Comparison of ENCODE assay signal across 8 cellular contexts in genomic region chr19:8334458-8335342, GRCh38. TPM values are rescaled to one million over a fixed set of nuclear protein-coding genes. Genes with fewer than 3 reads are reported as not detected.
A peak's percentile ranks its signal among the peaks of the same experiment; 100 is the strongest.
DNase-seq lines count a peak whose midpoint lies in the region; ATAC-seq, FAIRE-seq and TF ChIP-seq lines count a peak whose summit lies in the region.

No MANE protein-coding gene starts in this region.

- peaks cover 0 to 10% (median 5%) of the 10 kb centered on the region in 4 donors for H3K4me1 Mint-ChIP-seq in naive thymus-derived CD8-positive, alpha-beta T cell

- no peaks in the 10 kb centered on the region for H3K9me3 ChIP-seq in endothelial cell of umbilical vein (replicated peaks; ENCODE audit: control insufficient read depth, insufficient read depth, low read length)

- peaks cover 3 to 18% of the 10 kb centered on the region in 2 experiments for H3K36me3 ChIP-seq in endothelial cell of umbilical vein (ENCODE audit: control insufficient read depth in 2 of 2, extremely low read depth in 1 of 2, insufficient read depth in 2 of 2, low read length in 2 of 2)

- no peaks in the 10 kb centered on the region for H3K9me3 Mint-ChIP-seq in naive thymus-derived CD8-positive, alpha-beta T cell

- TF ChIP-seq CTCF in endothelial cell of umbilical vein (IDR thresholded peaks at IDR 0.05; ENCODE audit: extremely low read depth in 1 of 2, insufficient read depth in 1 of 2, low read depth in 1 of 2, low read length in 2 of 2), result no peak

- POLR2A ChIA-PET in endothelial cell of umbilical vein (lab: Charles Lee), result interaction anchor here (1.3 kb wide), 1 partner anchor 14 kb away, joined by 3 read pairs; the partner anchor contains the start of genes NDUFA7 and RPS28
- POLR2A ChIA-PET in naive thymus-derived CD8-positive, alpha-beta T cell (lab: Charles Lee), result interaction anchor here (0.5 to 1.9 kb wide), 3 partner anchors 13 to 249 kb away, joined by 3 to 11 read pairs (median 5); partner anchors contain the start of genes NDUFA7 and RPS28

- DNase-seq in EH (ENCODE audit: low read depth) (peak; percentile 48), HK-2 (ENCODE audit: unreplicated experiment) (peak; percentile 62), SHP77 treated with DMSO at 0.1 percent for 48 hours (lab: John Stamatoyannopoulos, UW) (peak; percentile 44), endothelial cell of umbilical vein (ENCODE audit: low read depth, low spot score) (peak; percentile 60), middle frontal gyrus (ENCODE audit: extremely low spot score, low spot score) (no peak), activated gamma-delta T cell (lab: John Stamatoyannopoulos, UW) (no peak)
- peak in 1 of 10 donors; percentile 55 for DNase-seq in naive thymus-derived CD8-positive, alpha-beta T cell

- H3K79me2 ChIP-seq in endothelial cell of umbilical vein (ENCODE audit: control insufficient read depth, insufficient read depth, low read length), result no peaks in the 10 kb centered on the region

- H3K36me3 Mint-ChIP-seq in naive thymus-derived CD8-positive, alpha-beta T cell, result peaks cover 0 to 3% (median under 1%) of the 10 kb centered on the region in 3 donors

- H3K4me3 Mint-ChIP-seq in naive thymus-derived CD8-positive, alpha-beta T cell, result peak overlapping the region in 3 of 10 donors; percentile 27 to 56 (median 29)

- peak overlapping the region; percentile 49 for H3K4me2 ChIP-seq in endothelial cell of umbilical vein (ENCODE audit: insufficient read depth, low read length)

- no peak overlapping the region for H3K9ac ChIP-seq in endothelial cell of umbilical vein (replicated peaks; ENCODE audit: extremely low read depth, insufficient read depth, low read length)

- BruUV-seq in endothelial cell of umbilical vein (replicated peaks; lab: Mats Ljungman, UMichigan), result no TSS peak

- peak overlapping the region in 1 of 3 experiments; percentile 45 for H3K4me3 ChIP-seq in endothelial cell of umbilical vein (replicated peaks in 1 of 3; ENCODE audit: insufficient read depth in 1 of 3, low read depth in 1 of 3, low read length in 3 of 3)

- dilution Hi-C loops in endothelial cell of umbilical vein (cut with MboI; ENCODE audit: extremely low pct_ligation_motif_present, low sequenced_read_pairs), result no loop called here

- CTCF ChIA-PET in endothelial cell of umbilical vein (lab: Charles Lee), result interaction anchor here (0.9 to 1.6 kb wide), 4 partner anchors 11 to 23 kb away, joined by 3 to 5 read pairs (median 4); no protein-coding TSS in a partner anchor

- H3K27me3 Mint-ChIP-seq in naive thymus-derived CD8-positive, alpha-beta T cell, result peaks cover 9 to 34% (median 19%) of the 10 kb centered on the region in 5 donors

- peaks cover 5% of the 10 kb centered on the region for H3K4me1 ChIP-seq in endothelial cell of umbilical vein (ENCODE audit: control insufficient read depth, extremely low read depth, insufficient read depth, low read length)

- intact Hi-C loops in endothelial cell of umbilical vein (cut with micrococcal nuclease), result no loop called here

- H2AFZ ChIP-seq in endothelial cell of umbilical vein (ENCODE audit: low read depth, low read length), result peak overlapping the region; percentile 58

- no peak overlapping the region for H3K27ac ChIP-seq in endothelial cell of umbilical vein (ENCODE audit: insufficient read depth, low read depth, low read length)

- ATAC-seq in naive thymus-derived CD8-positive, alpha-beta T cell, result peak; percentile 41 to 49
- no peak for ATAC-seq in HG03469 (IDR thresholded peaks at IDR 0.05; ENCODE audit: unreplicated experiment)

- H4K20me1 ChIP-seq in endothelial cell of umbilical vein (replicated peaks; ENCODE audit: control insufficient read depth, extremely low read depth, insufficient read depth, low read length), result no peaks in the 10 kb centered on the region

- no peak overlapping the region for H3K27ac Mint-ChIP-seq in naive thymus-derived CD8-positive, alpha-beta T cell

- TF ChIP-seq POLR2A in endothelial cell of umbilical vein (IDR thresholded peaks at IDR 0.05; ENCODE audit: low read depth, low read length), result no peak

- FAIRE-seq in endothelial cell of umbilical vein (lab: Jason Lieb, UNC), result peak; percentile 59

- no peaks in the 10 kb centered on the region for H3K27me3 ChIP-seq in endothelial cell of umbilical vein (ENCODE audit: control insufficient read depth in 2 of 2, insufficient read depth in 2 of 2, low read length in 2 of 2)

- H3K9me1 ChIP-seq in endothelial cell of umbilical vein (replicated peaks; ENCODE audit: control insufficient read depth, extremely low read depth, insufficient read depth, low read length), result no peaks in the 10 kb centered on the region

TF ChIP-seq in endothelial cell of umbilical vein, 7 proteins besides CTCF, POLR2A, EP300 and RAD21:
- TF ChIP-seq GATA2 (IDR thresholded peaks at IDR 0.05; ENCODE audit: insufficient read depth, insufficient read length, low read depth, low read length), result no peak
- TF ChIP-seq POLR2AphosphoS5 (IDR thresholded peaks at IDR 0.05; ENCODE audit: insufficient read depth, low read depth, low read length), result peak; percentile 47
TF ChIP-seq in endothelial cell of umbilical vein: peak in this region for 1.

RNA-seq across cellular contexts. Expression of gene KANK3, which starts 8.4 kb away (rescaled TPM):
- 26.3 and 30.0 TPM in 2 replicates for total RNA-seq in endothelial cell of umbilical vein
- polyA plus RNA-seq in endothelial cell of umbilical vein, result 22.1 and 25.0 TPM in 2 replicates
- 10.9 and 14.4 TPM in 2 replicates for polyA plus RNA-seq in endothelial cell of umbilical vein (2011; cell fraction: cytosol; rRNA removed)
- polyA plus RNA-seq in endothelial cell of umbilical vein (2011; cell fraction: nucleus; rRNA removed), result 47.3 and 47.4 TPM in 2 replicates
- polyA plus RNA-seq in endothelial cell of umbilical vein (2012), result 6.1 and 11.4 TPM in 2 replicates
- polyA minus RNA-seq in endothelial cell of umbilical vein, result 8.3 and 8.7 TPM in 2 replicates
- polyA minus RNA-seq in endothelial cell of umbilical vein (2011; cell fraction: cytosol; rRNA and poly(A)+ RNA removed), result not detected
- polyA minus RNA-seq in endothelial cell of umbilical vein (2011; cell fraction: nucleus; rRNA and poly(A)+ RNA removed), result 6.3 and 14.1 TPM in 2 replicates
- total RNA-seq in naive thymus-derived CD8-positive, alpha-beta T cell, result 1 to 10 TPM; 1.4 to 3.3 TPM
- 1 to 10 TPM in 2 of 3 donors, under 1 TPM in 1; 0.82 to 2.3 (median 1.5) TPM for polyA plus RNA-seq in naive thymus-derived CD8-positive, alpha-beta T cell

RNA-seq across cellular contexts. Expression of gene RPS28, which starts 13.4 kb away (rescaled TPM):
- 1,555 and 1,664 TPM in 2 replicates for total RNA-seq in endothelial cell of umbilical vein
- polyA plus RNA-seq in endothelial cell of umbilical vein, result 865 and 990 TPM in 2 replicates
- 799 and 842 TPM in 2 replicates for polyA plus RNA-seq in endothelial cell of umbilical vein (2011; cell fraction: cytosol; rRNA removed)
- 200 and 336 TPM in 2 replicates for polyA plus RNA-seq in endothelial cell of umbilical vein (2011; cell fraction: nucleus; rRNA removed)
- 2,106 and 2,592 TPM in 2 replicates for polyA plus RNA-seq in endothelial cell of umbilical vein (2012)
- 420 and 491 TPM in 2 replicates for polyA minus RNA-seq in endothelial cell of umbilical vein
- 322 TPM for polyA minus RNA-seq in endothelial cell of umbilical vein (2011; cell fraction: cytosol; rRNA and poly(A)+ RNA removed)
- polyA minus RNA-seq in endothelial cell of umbilical vein (2011; cell fraction: nucleus; rRNA and poly(A)+ RNA removed), result 48.7 and 96.3 TPM in 2 replicates
- 1,000 to 10,000 TPM; 3,024 to 3,108 TPM for total RNA-seq in naive thymus-derived CD8-positive, alpha-beta T cell
- polyA plus RNA-seq in naive thymus-derived CD8-positive, alpha-beta T cell, result 1,000 to 10,000 TPM; 3,764 to 4,165 (median 4,042) TPM

RNA-seq across cellular contexts. Expression of gene NDUFA7, which starts 13.5 kb away (rescaled TPM):
- total RNA-seq in endothelial cell of umbilical vein, result 60.2 and 62.0 TPM in 2 replicates
- polyA plus RNA-seq in endothelial cell of umbilical vein, result 169 and 196 TPM in 2 replicates
- 60.1 and 63.3 TPM in 2 replicates for polyA plus RNA-seq in endothelial cell of umbilical vein (2011; cell fraction: cytosol; rRNA removed)
- 27.0 and 32.6 TPM in 2 replicates for polyA plus RNA-seq in endothelial cell of umbilical vein (2011; cell fraction: nucleus; rRNA removed)
- polyA plus RNA-seq in endothelial cell of umbilical vein (2012), result 74.3 and 105 TPM in 2 replicates
- polyA minus RNA-seq in endothelial cell of umbilical vein, result 54.9 and 60.2 TPM in 2 replicates
- polyA minus RNA-seq in endothelial cell of umbilical vein (2011; cell fraction: cytosol; rRNA and poly(A)+ RNA removed), result 60.9 TPM
- polyA minus RNA-seq in endothelial cell of umbilical vein (2011; cell fraction: nucleus; rRNA and poly(A)+ RNA removed), result 17.9 and 21.0 TPM in 2 replicates
- 10 to 100 TPM; 28.5 to 35.3 TPM for total RNA-seq in naive thymus-derived CD8-positive, alpha-beta T cell
- 100 to 1,000 TPM; 117 to 136 (median 135) TPM for polyA plus RNA-seq in naive thymus-derived CD8-positive, alpha-beta T cell

RNA-seq across cellular contexts. Expression of gene CD320, which starts 26.5 kb away (rescaled TPM):
- total RNA-seq in endothelial cell of umbilical vein, result 84.9 and 86.7 TPM in 2 replicates
- 190 and 255 TPM in 2 replicates for polyA plus RNA-seq in endothelial cell of umbilical vein
- polyA plus RNA-seq in endothelial cell of umbilical vein (2011; cell fraction: cytosol; rRNA removed), result 119 and 129 TPM in 2 replicates
- polyA plus RNA-seq in endothelial cell of umbilical vein (2011; cell fraction: nucleus; rRNA removed), result 45.1 and 52.5 TPM in 2 replicates
- 52.9 and 57.1 TPM in 2 replicates for polyA plus RNA-seq in endothelial cell of umbilical vein (2012)
- polyA minus RNA-seq in endothelial cell of umbilical vein, result 23.9 and 30.9 TPM in 2 replicates
- polyA minus RNA-seq in endothelial cell of umbilical vein (2011; cell fraction: cytosol; rRNA and poly(A)+ RNA removed), result 48.5 TPM
- 7.3 and 9.9 TPM in 2 replicates for polyA minus RNA-seq in endothelial cell of umbilical vein (2011; cell fraction: nucleus; rRNA and poly(A)+ RNA removed)
- 10 to 100 TPM; 33.9 to 34.4 TPM for total RNA-seq in naive thymus-derived CD8-positive, alpha-beta T cell
- 10 to 100 TPM; 51.9 to 58.0 (median 56.8) TPM for polyA plus RNA-seq in naive thymus-derived CD8-positive, alpha-beta T cell

RNA-seq across cellular contexts. Expression of gene ANGPTL4, which starts 29.3 kb away (rescaled TPM):
- 3.9 and 4.6 TPM in 2 replicates for total RNA-seq in endothelial cell of umbilical vein
- polyA plus RNA-seq in endothelial cell of umbilical vein, result 14.1 and 18.5 TPM in 2 replicates
- polyA plus RNA-seq in endothelial cell of umbilical vein (2011; cell fraction: cytosol; rRNA removed), result 11.1 and 13.6 TPM in 2 replicates
- 21.6 and 23.6 TPM in 2 replicates for polyA plus RNA-seq in endothelial cell of umbilical vein (2011; cell fraction: nucleus; rRNA removed)
- 18.8 and 26.4 TPM in 2 replicates for polyA plus RNA-seq in endothelial cell of umbilical vein (2012)
- 2.5 and 5.9 TPM in 2 replicates for polyA minus RNA-seq in endothelial cell of umbilical vein
- 0.72 TPM for polyA minus RNA-seq in endothelial cell of umbilical vein (2011; cell fraction: cytosol; rRNA and poly(A)+ RNA removed)
- polyA minus RNA-seq in endothelial cell of umbilical vein (2011; cell fraction: nucleus; rRNA and poly(A)+ RNA removed), result 4.3 and 11.4 TPM in 2 replicates
- total RNA-seq in naive thymus-derived CD8-positive, alpha-beta T cell, result not detected
- under 1 TPM in 1 of 3 donors, not detected in 2; 0.23 TPM for polyA plus RNA-seq in naive thymus-derived CD8-positive, alpha-beta T cell

Comparison
In these comparisons a context has a peak if more than half of its experiments do, and no peak if none do; other contexts are left out.
1. DNase-seq: peak in EH (single experiment), HK-2 (single experiment), SHP77 treated with DMSO at 0.1 percent for 48 hours (single experiment) and endothelial cell of umbilical vein (single experiment); none in middle frontal gyrus (single experiment) and activated gamma-delta T cell (single experiment).